Comparison of ENCODE assay signal across 12 cellular contexts in the genomic region with DNA sequence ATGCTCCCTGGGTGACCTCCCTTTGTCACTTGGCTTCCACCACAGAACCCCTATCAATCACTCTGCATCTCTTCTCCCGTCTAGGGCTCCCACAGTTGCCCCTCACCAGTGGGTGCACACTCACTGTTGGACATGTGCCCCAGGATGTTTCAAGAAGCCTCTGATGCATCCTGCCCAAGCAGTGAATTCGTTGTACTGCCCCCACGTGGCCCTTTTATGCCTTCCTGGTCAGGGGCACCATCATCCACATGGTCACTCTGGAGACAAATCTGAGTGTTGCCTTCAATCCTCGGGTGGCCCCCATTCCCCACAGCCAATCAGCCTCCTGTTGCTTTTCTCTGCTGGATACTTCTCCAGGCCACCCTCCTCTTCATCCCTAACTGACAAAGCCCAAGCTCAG. TPM values are rescaled to one million over a fixed set of nuclear protein-coding genes. Genes with fewer than 3 reads are reported as not detected.
DNase-seq lines count a peak whose midpoint lies in the region; ATAC-seq and TF ChIP-seq lines count a peak whose summit lies in the region.
"Had no signal": no experiment of that assay in that cellular context is flagged by ENCODE, and none has a peak within 500 bp of the region (broad histone marks: within the 10 kb centered on the region; RNA-seq: fewer than 3 reads in every experiment).

No MANE protein-coding gene starts in this region.

- H3K4me1 Mint-ChIP-seq in neural crest cell = peaks cover 15% of the 10 kb centered on the region

- TF ChIP-seq CTCF in neural crest cell (conservative IDR thresholded peaks at IDR 0.05) = peak; percentile 32

- no peak for ATAC-seq in GM18498 (IDR thresholded peaks at IDR 0.05; ENCODE audit: unreplicated experiment)

- H3K27me3 Mint-ChIP-seq in neural crest cell (ENCODE audit: low read depth) = no peaks in the 10 kb centered on the region

- H3K27ac Mint-ChIP-seq in neural crest cell (ENCODE audit: unreplicated experiment) = peak overlapping the region; percentile 74

- peak; percentile 46 for DNase-seq in DMS 273 (lab: John Stamatoyannopoulos, UW; ENCODE audit: unreplicated experiment)
- no peak for DNase-seq in DMS 273 treated with DMSO at 0.1 percent for 48 hours (lab: John Stamatoyannopoulos, UW)
- DNase-seq in HT1080 (ENCODE audit: low read depth) = peak; percentile 5
- DNase-seq in amniotic epithelial cell (ENCODE audit: low read depth) = peak; percentile 18
- no peak for DNase-seq in neural crest cell (ENCODE audit: low read depth, low spot score)
- no peak for DNase-seq in Ammon's horn (ENCODE audit: low spot score)
- no peak for DNase-seq in superior temporal gyrus (ENCODE audit: extremely low spot score)
- DNase-seq: 8988T, NCI-H2227 treated with DMSO at 0.1 percent for 48 hours, posterior cingulate gyrus had no signal

- H3K9me3 Mint-ChIP-seq in neural crest cell = peaks cover 37% of the 10 kb centered on the region

- H3K4me3 Mint-ChIP-seq in neural crest cell = no peak overlapping the region

- H3K36me3 Mint-ChIP-seq in neural crest cell (ENCODE audit: low read depth) = peaks cover 8% of the 10 kb centered on the region

RNA-seq across cellular contexts. Expression of a gene that starts 12.2 kb away (rescaled TPM):
- total RNA-seq in HT1080 (2014; rRNA removed; shearing (Covaris generic)) = not detected in 2 replicates
- polyA plus RNA-seq in HT1080 (2015; cell fraction: cytosol; rRNA removed) = not detected in 2 replicates
- polyA plus RNA-seq in HT1080 (2015; cell fraction: nucleus; rRNA removed) = not detected in 2 replicates
- 0.05 and 0.30 TPM in 2 replicates for total RNA-seq in neural crest cell
- total RNA-seq: astrocyte had no signal

RNA-seq across cellular contexts. Expression of a gene that starts 21.6 kb away (rescaled TPM):
- 47.5 and 52.9 TPM in 2 replicates for total RNA-seq in HT1080 (2014; rRNA removed; shearing (Covaris generic))
- 56.6 and 59.8 TPM in 2 replicates for polyA plus RNA-seq in HT1080 (2015; cell fraction: cytosol; rRNA removed)
- polyA plus RNA-seq in HT1080 (2015; cell fraction: nucleus; rRNA removed) = 214 and 215 TPM in 2 replicates
- 238 and 259 TPM in 2 replicates for total RNA-seq in neural crest cell

Comparison
In these comparisons a context has a peak if more than half of its experiments do, and no peak if none do; other contexts are left out.
1. DNase-seq: peak in DMS 273 (single experiment), HT1080 (single experiment) and amniotic epithelial cell (single experiment); none in DMS 273 treated with DMSO at 0.1 percent for 48 hours (single experiment), neural crest cell (single experiment), Ammon's horn (single experiment) and superior temporal gyrus (single experiment).